In the genomic region with DNA sequence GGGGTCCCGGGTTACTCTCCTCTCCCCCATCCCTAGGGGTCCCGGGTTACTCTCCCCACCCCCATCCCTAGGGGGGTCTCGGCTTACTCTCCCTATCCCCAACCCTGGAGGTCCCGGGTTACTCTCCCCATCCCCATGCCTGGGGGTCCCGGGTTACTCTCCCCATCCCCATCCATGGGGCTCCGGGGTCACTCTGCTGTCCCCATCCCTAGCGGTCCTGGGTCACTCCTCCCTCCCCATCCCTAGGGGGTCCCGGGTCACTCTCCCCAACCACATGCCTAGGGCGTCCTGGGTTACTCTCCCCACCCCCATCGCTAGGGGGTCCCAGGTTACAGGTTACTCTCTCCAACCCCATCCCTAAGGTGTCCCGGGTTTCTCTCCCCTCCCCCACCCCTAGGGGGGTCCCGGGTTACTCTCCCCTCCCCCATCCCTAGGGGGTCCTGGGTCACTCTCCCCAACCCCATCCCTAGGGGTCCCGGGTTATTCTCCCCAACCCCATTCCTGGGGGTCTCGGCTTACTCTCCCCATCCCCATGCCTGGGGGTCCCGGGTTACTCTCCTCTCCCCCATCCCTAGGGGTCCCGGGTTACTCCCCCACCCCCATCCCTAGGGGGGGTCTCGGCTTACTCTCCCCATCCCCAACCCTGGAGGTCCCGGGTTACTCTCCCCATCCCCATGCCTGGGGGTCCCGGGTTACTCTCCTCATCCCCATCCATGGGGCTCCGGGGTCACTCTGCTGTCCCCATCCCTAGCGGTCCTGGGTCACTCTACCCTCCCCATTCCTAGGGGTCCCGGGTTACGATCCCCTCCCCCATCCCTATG, we compare ENCODE assay signal across 9 cellular contexts.
A peak's percentile ranks its signal among the peaks of the same experiment; 100 is the strongest.
DNase-seq lines count a peak whose midpoint lies in the region; ATAC-seq and TF ChIP-seq lines count a peak whose summit lies in the region.
"Had no signal": no experiment of that assay in that cellular context is flagged by ENCODE, and none has a peak within 500 bp of the region (broad histone marks: within the 10 kb centered on the region; RNA-seq: fewer than 3 reads in every experiment).

No MANE protein-coding gene starts in this region.

- H3K9me3 ChIP-seq in HUES6 (ENCODE audit: control insufficient read depth, insufficient read depth, low read depth, low read length), result peaks cover 30% of the 10 kb centered on the region
- H3K9me3 ChIP-seq in iPS-18c (ENCODE audit: control insufficient read depth, insufficient read depth, low read length), result peaks cover 13% of the 10 kb centered on the region

- H3K36me3 ChIP-seq in HUES6 (ENCODE audit: control insufficient read depth, insufficient read depth, low read length), result peaks cover 26% of the 10 kb centered on the region

- peaks cover 16% of the 10 kb centered on the region for H3K36me3 Mint-ChIP-seq in activated naive CD4-positive, alpha-beta T cell treated with anti-CD3 and anti-CD28 coated beads, Interleukin-2, amount 50 U/mL, for 24 hours
- peaks cover 32 to 34% of the 10 kb centered on the region in 2 donors for H3K36me3 Mint-ChIP-seq in stimulated activated naive B cell treated with anti-CD40 and anti-IgM and Interleukin-4, amounts not matched to agents 10 μg/mL and 1 μg/mL and 100 μg/mL, for 72 hours

- no peak for TF ChIP-seq CTCF in GM10266 (IDR thresholded peaks at IDR 0.05; ENCODE audit: control insufficient read depth, insufficient read depth, low read depth, missing control alignments)

- no peaks in the 10 kb centered on the region for H3K4me1 ChIP-seq in HUES6 (ENCODE audit: control insufficient read depth, insufficient read depth, low read length)

- H3K27me3 ChIP-seq in HUES6 (ENCODE audit: control insufficient read depth, insufficient read depth, low read length), result no peaks in the 10 kb centered on the region

- ATAC-seq in stimulated activated naive B cell treated with anti-CD40 and anti-IgM and Interleukin-4, amounts not matched to agents 10 μg/mL and 1 μg/mL and 100 μg/mL, for 72 hours (replicated peaks), result no peak

- DNase-seq in stimulated activated naive B cell treated with anti-CD40 and anti-IgM and Interleukin-4, amounts not matched to agents 10 μg/mL and 1 μg/mL and 100 μg/mL, for 72 hours, result peak; percentile 39
- DNase-seq in GM10266 (ENCODE audit: extremely low spot score) (no peak), NCI-H2227 treated with DMSO at 0.1 percent for 48 hours (lab: John Stamatoyannopoulos, UW) (no peak), NCI-H748 treated with DMSO at 0.1 percent for 48 hours (lab: John Stamatoyannopoulos, UW) (no peak), DMS53 (lab: John Stamatoyannopoulos, UW) (no peak)
- DNase-seq: hippocampal formation had no signal

- H3K4me3 Mint-ChIP-seq in activated naive CD4-positive, alpha-beta T cell treated with anti-CD3 and anti-CD28 coated beads, Interleukin-2, amount 50 U/mL, for 24 hours, result peak overlapping the region; percentile 81
- peak overlapping the region; percentile 73 to 89 for H3K4me3 Mint-ChIP-seq in stimulated activated naive B cell treated with anti-CD40 and anti-IgM and Interleukin-4, amounts not matched to agents 10 μg/mL and 1 μg/mL and 100 μg/mL, for 72 hours

- peaks cover 22% of the 10 kb centered on the region for H3K4me1 Mint-ChIP-seq in activated naive CD4-positive, alpha-beta T cell treated with anti-CD3 and anti-CD28 coated beads, Interleukin-2, amount 50 U/mL, for 24 hours
- peaks cover 46 to 68% of the 10 kb centered on the region in 2 donors for H3K4me1 Mint-ChIP-seq in stimulated activated naive B cell treated with anti-CD40 and anti-IgM and Interleukin-4, amounts not matched to agents 10 μg/mL and 1 μg/mL and 100 μg/mL, for 72 hours

- peak overlapping the region; percentile 84; the same call in 1 of the 2 replicates for H3K27ac ChIP-seq in HUES6 (ENCODE audit: low read depth, low read length)

- peaks cover 19% of the 10 kb centered on the region for H3K9me3 Mint-ChIP-seq in activated naive CD4-positive, alpha-beta T cell treated with anti-CD3 and anti-CD28 coated beads, Interleukin-2, amount 50 U/mL, for 24 hours
- H3K9me3 Mint-ChIP-seq in stimulated activated naive B cell treated with anti-CD40 and anti-IgM and Interleukin-4, amounts not matched to agents 10 μg/mL and 1 μg/mL and 100 μg/mL, for 72 hours, result peaks cover 21 to 32% of the 10 kb centered on the region in 2 donors

- H3K4me3 ChIP-seq in HUES6 (ENCODE audit: low read depth, low read length) (peak overlapping the region; percentile 94), iPS-18c (ENCODE audit: insufficient read depth, low read depth, low read length) (peak overlapping the region; percentile 89)

- H3K27me3 Mint-ChIP-seq in activated naive CD4-positive, alpha-beta T cell treated with anti-CD3 and anti-CD28 coated beads, Interleukin-2, amount 50 U/mL, for 24 hours, result no peaks in the 10 kb centered on the region
- H3K27me3 Mint-ChIP-seq in stimulated activated naive B cell treated with anti-CD40 and anti-IgM and Interleukin-4, amounts not matched to agents 10 μg/mL and 1 μg/mL and 100 μg/mL, for 72 hours, result no peaks in the 10 kb centered on the region

- peak overlapping the region; percentile 76 for H3K27ac Mint-ChIP-seq in activated naive CD4-positive, alpha-beta T cell treated with anti-CD3 and anti-CD28 coated beads, Interleukin-2, amount 50 U/mL, for 24 hours
- H3K27ac Mint-ChIP-seq in stimulated activated naive B cell treated with anti-CD40 and anti-IgM and Interleukin-4, amounts not matched to agents 10 μg/mL and 1 μg/mL and 100 μg/mL, for 72 hours, result peak overlapping the region; percentile 97

- H3K9ac ChIP-seq in HUES6 (ENCODE audit: low read length), result peak overlapping the region; percentile 87
